Comparison of ENCODE assay signal across 1 cellular context in the genomic region with DNA sequence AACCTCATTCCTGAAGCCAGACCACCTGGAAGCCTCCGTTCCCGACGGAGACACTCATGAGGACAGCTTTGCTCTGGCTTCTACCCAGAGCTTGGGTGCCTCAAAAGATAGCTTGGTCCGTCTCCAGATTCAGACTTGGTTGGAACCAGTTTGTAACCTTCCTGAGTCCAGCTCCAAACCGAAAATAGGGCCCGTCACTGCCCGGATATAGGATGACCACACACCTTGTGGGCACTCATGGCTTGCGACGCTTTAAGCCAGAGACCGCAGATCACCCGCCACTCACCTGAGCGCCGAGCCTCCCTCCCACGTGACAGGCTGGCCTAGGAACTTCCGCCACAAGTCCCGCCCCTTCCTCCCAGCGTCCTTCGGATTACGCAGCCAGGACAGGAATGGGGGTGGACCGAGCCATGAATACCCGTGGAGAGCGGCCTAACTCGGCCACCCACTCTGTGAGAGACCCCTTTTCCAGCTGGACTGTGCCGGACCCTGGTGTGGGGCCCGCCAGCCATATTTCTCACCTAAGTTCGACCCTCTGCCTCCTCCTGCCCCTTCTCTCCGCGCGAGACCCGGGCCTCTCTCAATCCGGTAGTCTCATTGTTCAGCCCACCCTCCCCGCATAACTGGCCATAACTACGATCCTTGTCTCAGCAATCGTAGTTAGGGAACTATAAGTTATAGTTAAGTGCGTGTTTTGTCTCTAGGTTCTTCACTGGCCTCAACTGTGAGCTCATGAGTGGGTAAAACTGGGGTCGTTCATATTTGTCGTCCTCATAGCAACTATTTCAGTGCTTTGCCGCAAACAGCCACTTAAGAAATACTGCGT.
TF ChIP-seq lines count a peak whose summit lies in the region.

A gene with protein sequence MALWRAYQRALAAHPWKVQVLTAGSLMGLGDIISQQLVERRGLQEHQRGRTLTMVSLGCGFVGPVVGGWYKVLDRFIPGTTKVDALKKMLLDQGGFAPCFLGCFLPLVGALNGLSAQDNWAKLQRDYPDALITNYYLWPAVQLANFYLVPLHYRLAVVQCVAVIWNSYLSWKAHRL (minus strand): TSS at position 332 of the 826 bp plus-strand sequence. CDS start 580 bp downstream, outside the sequence.

TF ChIP-seq in H1, 55 proteins besides CTCF, POLR2A, EP300 and RAD21:
- TF ChIP-seq BCL11A (IDR thresholded peaks at IDR 0.05; ENCODE audit: low read depth in 2 of 2, low read length in 2 of 2) = no peak
- peak; percentile 82; the same call in 1 of the 2 replicates for TF ChIP-seq GABPA (IDR thresholded peaks at IDR 0.05; ENCODE audit: borderline replicate concordance, insufficient read depth, low read length)
- TF ChIP-seq SUZ12 (IDR thresholded peaks at IDR 0.05; ENCODE audit: low read length) = no peak
- peak; percentile 61 for TF ChIP-seq CHD2 (IDR thresholded peaks at IDR 0.05; ENCODE audit: low read length)
- no peak for TF ChIP-seq SP2 (IDR thresholded peaks at IDR 0.05; ENCODE audit: low read length)
- peak in 1 of 2 experiments; percentile 80; a peak in 1 of 4 replicates for TF ChIP-seq SIN3A (conservative IDR thresholded peaks at IDR 0.05 in 1 of 2, IDR thresholded peaks at IDR 0.05 in 1 of 2; ENCODE audit: low read depth in 1 of 2, low read length in 2 of 2)
- TF ChIP-seq POLR2AphosphoS5 (IDR thresholded peaks at IDR 0.05; ENCODE audit: low read depth, low read length) = peak; percentile 95
- peak; percentile 79 for TF ChIP-seq TAF1 (IDR thresholded peaks at IDR 0.05; ENCODE audit: low read depth, low read length)
- TF ChIP-seq, protein P1, sequence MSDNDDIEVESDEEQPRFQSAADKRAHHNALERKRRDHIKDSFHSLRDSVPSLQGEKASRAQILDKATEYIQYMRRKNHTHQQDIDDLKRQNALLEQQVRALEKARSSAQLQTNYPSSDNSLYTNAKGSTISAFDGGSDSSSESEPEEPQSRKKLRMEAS (IDR thresholded peaks at IDR 0.05) = peak; percentile 80
- TF ChIP-seq YY1 (IDR thresholded peaks at IDR 0.05; ENCODE audit: low read depth, low read length) = peak; percentile 51; the same call in 1 of the 2 replicates
- no peak for TF ChIP-seq EGR1 (IDR thresholded peaks at IDR 0.05; ENCODE audit: borderline replicate concordance, low read depth, low read length)
- no peak for TF ChIP-seq BRCA1 (IDR thresholded peaks at IDR 0.05; ENCODE audit: low read depth, low read length)
- TF ChIP-seq ASH2L (IDR thresholded peaks at IDR 0.05; ENCODE audit: low read length) = peak; percentile 60
- peak; percentile 78 for TF ChIP-seq TBP (IDR thresholded peaks at IDR 0.05; ENCODE audit: low read depth, low read length)
- TF ChIP-seq, protein P2, sequence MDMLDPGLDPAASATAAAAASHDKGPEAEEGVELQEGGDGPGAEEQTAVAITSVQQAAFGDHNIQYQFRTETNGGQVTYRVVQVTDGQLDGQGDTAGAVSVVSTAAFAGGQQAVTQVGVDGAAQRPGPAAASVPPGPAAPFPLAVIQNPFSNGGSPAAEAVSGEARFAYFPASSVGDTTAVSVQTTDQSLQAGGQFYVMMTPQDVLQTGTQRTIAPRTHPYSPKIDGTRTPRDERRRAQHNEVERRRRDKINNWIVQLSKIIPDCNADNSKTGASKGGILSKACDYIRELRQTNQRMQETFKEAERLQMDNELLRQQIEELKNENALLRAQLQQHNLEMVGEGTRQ (IDR thresholded peaks at IDR 0.05; ENCODE audit: low read length) = peak; percentile 93
- TF ChIP-seq SP4 (IDR thresholded peaks at IDR 0.05; ENCODE audit: low read length) = no peak; the same call in 1 of the 2 replicates
- peak; percentile 53 for TF ChIP-seq KDM4A (IDR thresholded peaks at IDR 0.05; ENCODE audit: low read depth, low read length, severe bottlenecking)
- TF ChIP-seq SAP30 (IDR thresholded peaks at IDR 0.05; ENCODE audit: insufficient read depth, insufficient replicate concordance, low read length) = peak; percentile 71
- TF ChIP-seq CEBPB (IDR thresholded peaks at IDR 0.05; ENCODE audit: low read depth, low read length) = 0 out of 2 replicates have a peak, but pooled peaks have one; percentile 25
- TF ChIP-seq SIRT6 (IDR thresholded peaks at IDR 0.05; ENCODE audit: low read length) = no peak
- TF ChIP-seq, protein P3, sequence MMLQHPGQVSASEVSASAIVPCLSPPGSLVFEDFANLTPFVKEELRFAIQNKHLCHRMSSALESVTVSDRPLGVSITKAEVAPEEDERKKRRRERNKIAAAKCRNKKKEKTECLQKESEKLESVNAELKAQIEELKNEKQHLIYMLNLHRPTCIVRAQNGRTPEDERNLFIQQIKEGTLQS (IDR thresholded peaks at IDR 0.05; ENCODE audit: insufficient read depth, low read depth, low read length) = no peak
- TF ChIP-seq CREB1 (IDR thresholded peaks at IDR 0.05) = peak; percentile 80
- peak; percentile 90 for TF ChIP-seq PHF8 (conservative IDR thresholded peaks at IDR 0.05; ENCODE audit: low read depth, low read length)
- TF ChIP-seq JUND (IDR thresholded peaks at IDR 0.05; ENCODE audit: low read length) = peak; percentile 34; the same call in 1 of the 2 replicates
- no peak for TF ChIP-seq TCF12 (IDR thresholded peaks at IDR 0.05; ENCODE audit: low read depth, low read length)
- 0 out of 2 replicates have a peak, but pooled peaks have one; percentile 25 for TF ChIP-seq KDM5A (IDR thresholded peaks at IDR 0.05; ENCODE audit: low read length)
- TF ChIP-seq GTF2F1 (IDR thresholded peaks at IDR 0.05; ENCODE audit: borderline replicate concordance, low read depth, low read length) = peak; percentile 73; the same call in 1 of the 2 replicates
- 0 out of 2 replicates have a peak, but pooled peaks have one; percentile 44 for TF ChIP-seq BACH1 (IDR thresholded peaks at IDR 0.05; ENCODE audit: low read length)
TF ChIP-seq in H1: peak in this region for 19.
